In the genomic region with DNA sequence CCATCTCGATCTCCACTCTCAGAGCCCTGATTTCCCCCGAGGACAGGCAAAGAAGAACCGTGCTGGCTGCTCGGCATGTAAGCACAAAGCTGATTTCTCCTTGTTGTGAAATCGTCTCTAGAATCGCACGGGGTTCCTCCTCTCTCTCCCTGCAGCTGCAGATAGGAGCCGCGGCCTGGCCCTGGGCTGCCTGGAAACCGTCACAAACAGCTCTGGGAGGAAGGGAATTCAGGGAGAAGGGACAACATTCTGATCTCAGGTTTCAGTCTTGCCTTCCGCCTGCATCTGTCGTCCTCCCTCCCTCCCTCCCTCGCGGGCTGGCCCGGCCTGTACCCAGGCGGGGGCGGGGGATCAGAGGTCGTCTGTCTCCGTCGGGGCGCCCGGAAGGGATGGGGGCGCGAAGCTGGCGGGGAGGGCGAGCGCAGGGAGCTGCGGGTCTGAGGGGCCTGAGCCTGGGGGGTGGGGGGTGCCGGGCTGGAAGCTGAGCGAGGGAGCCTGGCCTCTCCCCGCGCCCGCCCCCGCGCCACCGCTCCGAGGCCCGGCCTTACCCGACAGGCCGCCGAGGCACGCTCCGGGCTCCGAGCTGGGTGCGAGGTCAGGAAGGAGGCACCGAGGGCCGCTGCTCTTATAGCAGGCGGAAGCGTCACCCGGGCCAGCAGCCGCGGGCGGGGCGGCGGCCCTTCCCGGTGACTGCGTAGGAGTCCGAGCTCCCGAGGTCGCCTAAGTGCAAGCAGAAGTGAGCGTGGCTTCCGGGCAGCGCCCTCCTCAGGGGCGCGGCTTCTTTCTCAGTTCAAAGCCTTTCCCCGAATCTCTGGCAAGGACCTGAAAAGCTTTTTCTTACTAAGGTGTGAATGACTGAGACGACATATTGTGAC, we compare ENCODE assay signal across 1 cellular context.
A peak's percentile ranks its signal among the peaks of the same experiment; 100 is the strongest.
TF ChIP-seq lines count a peak whose summit lies in the region.

A gene (minus strand): TSS at position 600 of the 875 bp plus-strand sequence. CDS start 1,277 bp downstream, outside the sequence.

TF ChIP-seq in HEK293, 187 proteins besides CTCF, POLR2A, EP300 and RAD21 (continued from another document and continues in another):
- TF ChIP-seq, protein P1, sequence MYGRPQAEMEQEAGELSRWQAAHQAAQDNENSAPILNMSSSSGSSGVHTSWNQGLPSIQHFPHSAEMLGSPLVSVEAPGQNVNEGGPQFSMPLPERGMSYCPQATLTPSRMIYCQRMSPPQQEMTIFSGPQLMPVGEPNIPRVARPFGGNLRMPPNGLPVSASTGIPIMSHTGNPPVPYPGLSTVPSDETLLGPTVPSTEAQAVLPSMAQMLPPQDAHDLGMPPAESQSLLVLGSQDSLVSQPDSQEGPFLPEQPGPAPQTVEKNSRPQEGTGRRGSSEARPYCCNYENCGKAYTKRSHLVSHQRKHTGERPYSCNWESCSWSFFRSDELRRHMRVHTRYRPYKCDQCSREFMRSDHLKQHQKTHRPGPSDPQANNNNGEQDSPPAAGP (tag by site-specific recombination; IDR thresholded peaks at IDR 0.05): peak; percentile 65
- TF ChIP-seq ZNF24 (tag by site-specific recombination; IDR thresholded peaks at IDR 0.05) (no peak), SP3 (tag by site-specific recombination; IDR thresholded peaks at IDR 0.05) (peak; percentile 22; the same call in 1 of the 2 replicates), KLF7 (tag by site-specific recombination; IDR thresholded peaks at IDR 0.05; ENCODE audit: borderline replicate concordance) (peak; percentile 80; the same call in 1 of the 2 replicates), EGR2 (tag by site-specific recombination; IDR thresholded peaks at IDR 0.05; ENCODE audit: low read depth) (peak; percentile 68), GLIS2 (tag by site-specific recombination; IDR thresholded peaks at IDR 0.05) (peak; percentile 9; the same call in 1 of the 2 replicates), HOXD13 (CRISPR knock-in tag; IDR thresholded peaks at IDR 0.05; ENCODE audit: borderline replicate concordance) (0 out of 2 replicates have a peak, but pooled peaks have one; percentile 54), KLF8 (tag by site-specific recombination; IDR thresholded peaks at IDR 0.05) (peak; percentile 57; the same call in 1 of the 2 replicates), GLIS1 (tag by site-specific recombination; IDR thresholded peaks at IDR 0.05) (peak; percentile 24; the same call in 1 of the 2 replicates), OSR2 (tag by site-specific recombination; IDR thresholded peaks at IDR 0.05) (peak; percentile 83), MZF1 (tag by site-specific recombination; IDR thresholded peaks at IDR 0.05; ENCODE audit: borderline replicate concordance) (peak; percentile 62), ZNF830 (tag by site-specific recombination; IDR thresholded peaks at IDR 0.05; ENCODE audit: low read depth) (no peak), ZNF266 (tag by site-specific recombination; IDR thresholded peaks at IDR 0.05; ENCODE audit: low read depth) (no peak), ZNF16 (tag by site-specific recombination; IDR thresholded peaks at IDR 0.05; ENCODE audit: low read depth) (no peak), ZBTB17 (tag by site-specific recombination; IDR thresholded peaks at IDR 0.05) (peak; percentile 83), ZNF501 (tag by site-specific recombination; IDR thresholded peaks at IDR 0.05) (no peak), ZNF341 (tag by site-specific recombination; IDR thresholded peaks at IDR 0.05; ENCODE audit: low read depth) (peak; percentile 66; the same call in 1 of the 2 replicates), TCF7L2 (IDR thresholded peaks at IDR 0.05; ENCODE audit: borderline replicate concordance, low read depth, low read length) (peak; percentile 74; the same call in 1 of the 2 replicates), ZNF660 (tag by site-specific recombination; IDR thresholded peaks at IDR 0.05) (no peak), ZNF664 (tag by site-specific recombination; IDR thresholded peaks at IDR 0.05) (0 out of 2 replicates have a peak, but pooled peaks have one; percentile 20), ZNF335 (tag by site-specific recombination; conservative IDR thresholded peaks at IDR 0.05) (peak; percentile 55), ZSCAN30 (tag by site-specific recombination; IDR thresholded peaks at IDR 0.05) (peak; percentile 71), ZNF558 (tag by site-specific recombination; IDR thresholded peaks at IDR 0.05) (no peak), ZNF623 (tag by site-specific recombination; IDR thresholded peaks at IDR 0.05) (no peak), ZNF366 (tag by site-specific recombination; conservative IDR thresholded peaks at IDR 0.05) (peak; percentile 65), KLF16 (tag by site-specific recombination; IDR thresholded peaks at IDR 0.05) (no peak), ZFHX2 (tag by site-specific recombination; conservative IDR thresholded peaks at IDR 0.05) (peak; percentile 81), ZNF133 (tag by site-specific recombination; IDR thresholded peaks at IDR 0.05) (no peak), ZNF600 (tag by site-specific recombination; IDR thresholded peaks at IDR 0.05) (peak; percentile 53; the same call in 1 of the 2 replicates), ZNF777 (tag by site-specific recombination; IDR thresholded peaks at IDR 0.05; ENCODE audit: borderline replicate concordance) (peak; percentile 92; the same call in 1 of the 2 replicates), FEZF1 (tag by site-specific recombination; IDR thresholded peaks at IDR 0.05) (peak; percentile 91), ZNF114 (tag by site-specific recombination; IDR thresholded peaks at IDR 0.05) (no peak), ZNF670 (tag by site-specific recombination; IDR thresholded peaks at IDR 0.05; ENCODE audit: low read depth) (no peak), ZBTB8A (tag by site-specific recombination; IDR thresholded peaks at IDR 0.05) (peak; percentile 26; the same call in 1 of the 2 replicates), ZNF624 (tag by site-specific recombination; IDR thresholded peaks at IDR 0.05) (no peak), ZEB2 (tag by site-specific recombination; IDR thresholded peaks at IDR 0.05) (peak; percentile 24; the same call in 1 of the 2 replicates), HOXC10 (CRISPR knock-in tag; IDR thresholded peaks at IDR 0.05) (peak; percentile 29; the same call in 1 of the 2 replicates), ZXDB (tag by site-specific recombination; IDR thresholded peaks at IDR 0.05) (peak; percentile 85), ZNF214 (tag by site-specific recombination; IDR thresholded peaks at IDR 0.05; ENCODE audit: borderline replicate concordance) (no peak), ZNF610 (tag by site-specific recombination; IDR thresholded peaks at IDR 0.05; ENCODE audit: borderline replicate concordance) (no peak), SP7 (tag by site-specific recombination; IDR thresholded peaks at IDR 0.05) (peak; percentile 65; the same call in 1 of the 2 replicates), KLF10 (tag by site-specific recombination; IDR thresholded peaks at IDR 0.05) (peak; percentile 80), IKZF3 (tag by site-specific recombination; IDR thresholded peaks at IDR 0.05) (peak; percentile 76; the same call in 1 of the 2 replicates), ZNF354C (tag by site-specific recombination; IDR thresholded peaks at IDR 0.05; ENCODE audit: borderline replicate concordance, low read depth) (no peak), YY2 (tag by site-specific recombination; IDR thresholded peaks at IDR 0.05) (no peak)
- TF ChIP-seq, protein P2, sequence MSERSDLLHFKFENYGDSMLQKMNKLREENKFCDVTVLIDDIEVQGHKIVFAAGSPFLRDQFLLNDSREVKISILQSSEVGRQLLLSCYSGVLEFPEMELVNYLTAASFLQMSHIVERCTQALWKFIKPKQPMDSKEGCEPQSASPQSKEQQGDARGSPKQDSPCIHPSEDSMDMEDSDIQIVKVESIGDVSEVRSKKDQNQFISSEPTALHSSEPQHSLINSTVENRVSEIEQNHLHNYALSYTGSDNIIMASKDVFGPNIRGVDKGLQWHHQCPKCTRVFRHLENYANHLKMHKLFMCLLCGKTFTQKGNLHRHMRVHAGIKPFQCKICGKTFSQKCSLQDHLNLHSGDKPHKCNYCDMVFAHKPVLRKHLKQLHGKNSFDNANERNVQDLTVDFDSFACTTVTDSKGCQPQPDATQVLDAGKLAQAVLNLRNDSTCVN (tag by site-specific recombination; optimal IDR thresholded peaks at IDR 0.05): peak; percentile 80
- TF ChIP-seq, protein P3, sequence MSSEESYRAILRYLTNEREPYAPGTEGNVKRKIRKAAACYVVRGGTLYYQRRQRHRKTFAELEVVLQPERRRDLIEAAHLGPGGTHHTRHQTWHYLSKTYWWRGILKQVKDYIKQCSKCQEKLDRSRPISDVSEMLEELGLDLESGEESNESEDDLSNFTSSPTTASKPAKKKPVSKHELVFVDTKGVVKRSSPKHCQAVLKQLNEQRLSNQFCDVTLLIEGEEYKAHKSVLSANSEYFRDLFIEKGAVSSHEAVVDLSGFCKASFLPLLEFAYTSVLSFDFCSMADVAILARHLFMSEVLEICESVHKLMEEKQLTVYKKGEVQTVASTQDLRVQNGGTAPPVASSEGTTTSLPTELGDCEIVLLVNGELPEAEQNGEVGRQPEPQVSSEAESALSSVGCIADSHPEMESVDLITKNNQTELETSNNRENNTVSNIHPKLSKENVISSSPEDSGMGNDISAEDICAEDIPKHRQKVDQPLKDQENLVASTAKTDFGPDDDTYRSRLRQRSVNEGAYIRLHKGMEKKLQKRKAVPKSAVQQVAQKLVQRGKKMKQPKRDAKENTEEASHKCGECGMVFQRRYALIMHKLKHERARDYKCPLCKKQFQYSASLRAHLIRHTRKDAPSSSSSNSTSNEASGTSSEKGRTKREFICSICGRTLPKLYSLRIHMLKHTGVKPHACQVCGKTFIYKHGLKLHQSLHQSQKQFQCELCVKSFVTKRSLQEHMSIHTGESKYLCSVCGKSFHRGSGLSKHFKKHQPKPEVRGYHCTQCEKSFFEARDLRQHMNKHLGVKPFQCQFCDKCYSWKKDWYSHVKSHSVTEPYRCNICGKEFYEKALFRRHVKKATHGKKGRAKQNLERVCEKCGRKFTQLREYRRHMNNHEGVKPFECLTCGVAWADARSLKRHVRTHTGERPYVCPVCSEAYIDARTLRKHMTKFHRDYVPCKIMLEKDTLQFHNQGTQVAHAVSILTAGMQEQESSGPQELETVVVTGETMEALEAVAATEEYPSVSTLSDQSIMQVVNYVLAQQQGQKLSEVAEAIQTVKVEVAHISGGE (tag by site-specific recombination; conservative IDR thresholded peaks at IDR 0.05; ENCODE audit: low read depth): 0 out of 2 replicates have a peak, but pooled peaks have one; percentile 6
- TF ChIP-seq, protein P4, sequence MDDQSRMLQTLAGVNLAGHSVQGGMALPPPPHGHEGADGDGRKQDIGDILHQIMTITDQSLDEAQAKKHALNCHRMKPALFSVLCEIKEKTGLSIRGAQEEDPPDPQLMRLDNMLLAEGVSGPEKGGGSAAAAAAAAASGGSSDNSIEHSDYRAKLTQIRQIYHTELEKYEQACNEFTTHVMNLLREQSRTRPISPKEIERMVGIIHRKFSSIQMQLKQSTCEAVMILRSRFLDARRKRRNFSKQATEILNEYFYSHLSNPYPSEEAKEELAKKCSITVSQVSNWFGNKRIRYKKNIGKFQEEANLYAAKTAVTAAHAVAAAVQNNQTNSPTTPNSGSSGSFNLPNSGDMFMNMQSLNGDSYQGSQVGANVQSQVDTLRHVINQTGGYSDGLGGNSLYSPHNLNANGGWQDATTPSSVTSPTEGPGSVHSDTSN (CRISPR knock-in tag; IDR thresholded peaks at IDR 0.05): peak; percentile 60; the same call in 1 of the 2 replicates
- TF ChIP-seq, protein P5, sequence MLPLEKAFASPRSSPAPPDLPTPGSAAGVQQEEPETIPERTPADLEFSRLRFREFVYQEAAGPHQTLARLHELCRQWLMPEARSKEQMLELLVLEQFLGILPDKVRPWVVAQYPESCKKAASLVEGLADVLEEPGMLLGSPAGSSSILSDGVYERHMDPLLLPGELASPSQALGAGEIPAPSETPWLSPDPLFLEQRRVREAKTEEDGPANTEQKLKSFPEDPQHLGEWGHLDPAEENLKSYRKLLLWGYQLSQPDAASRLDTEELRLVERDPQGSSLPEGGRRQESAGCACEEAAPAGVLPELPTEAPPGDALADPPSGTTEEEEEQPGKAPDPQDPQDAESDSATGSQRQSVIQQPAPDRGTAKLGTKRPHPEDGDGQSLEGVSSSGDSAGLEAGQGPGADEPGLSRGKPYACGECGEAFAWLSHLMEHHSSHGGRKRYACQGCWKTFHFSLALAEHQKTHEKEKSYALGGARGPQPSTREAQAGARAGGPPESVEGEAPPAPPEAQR (tag by site-specific recombination; IDR thresholded peaks at IDR 0.05): no peak
- TF ChIP-seq, protein P6, sequence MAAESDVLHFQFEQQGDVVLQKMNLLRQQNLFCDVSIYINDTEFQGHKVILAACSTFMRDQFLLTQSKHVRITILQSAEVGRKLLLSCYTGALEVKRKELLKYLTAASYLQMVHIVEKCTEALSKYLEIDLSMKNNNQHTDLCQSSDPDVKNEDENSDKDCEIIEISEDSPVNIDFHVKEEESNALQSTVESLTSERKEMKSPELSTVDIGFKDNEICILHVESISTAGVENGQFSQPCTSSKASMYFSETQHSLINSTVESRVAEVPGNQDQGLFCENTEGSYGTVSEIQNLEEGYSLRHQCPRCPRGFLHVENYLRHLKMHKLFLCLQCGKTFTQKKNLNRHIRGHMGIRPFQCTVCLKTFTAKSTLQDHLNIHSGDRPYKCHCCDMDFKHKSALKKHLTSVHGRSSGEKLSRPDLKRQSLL (tag by site-specific recombination; IDR thresholded peaks at IDR 0.05): peak; percentile 69
- TF ChIP-seq, protein P7, sequence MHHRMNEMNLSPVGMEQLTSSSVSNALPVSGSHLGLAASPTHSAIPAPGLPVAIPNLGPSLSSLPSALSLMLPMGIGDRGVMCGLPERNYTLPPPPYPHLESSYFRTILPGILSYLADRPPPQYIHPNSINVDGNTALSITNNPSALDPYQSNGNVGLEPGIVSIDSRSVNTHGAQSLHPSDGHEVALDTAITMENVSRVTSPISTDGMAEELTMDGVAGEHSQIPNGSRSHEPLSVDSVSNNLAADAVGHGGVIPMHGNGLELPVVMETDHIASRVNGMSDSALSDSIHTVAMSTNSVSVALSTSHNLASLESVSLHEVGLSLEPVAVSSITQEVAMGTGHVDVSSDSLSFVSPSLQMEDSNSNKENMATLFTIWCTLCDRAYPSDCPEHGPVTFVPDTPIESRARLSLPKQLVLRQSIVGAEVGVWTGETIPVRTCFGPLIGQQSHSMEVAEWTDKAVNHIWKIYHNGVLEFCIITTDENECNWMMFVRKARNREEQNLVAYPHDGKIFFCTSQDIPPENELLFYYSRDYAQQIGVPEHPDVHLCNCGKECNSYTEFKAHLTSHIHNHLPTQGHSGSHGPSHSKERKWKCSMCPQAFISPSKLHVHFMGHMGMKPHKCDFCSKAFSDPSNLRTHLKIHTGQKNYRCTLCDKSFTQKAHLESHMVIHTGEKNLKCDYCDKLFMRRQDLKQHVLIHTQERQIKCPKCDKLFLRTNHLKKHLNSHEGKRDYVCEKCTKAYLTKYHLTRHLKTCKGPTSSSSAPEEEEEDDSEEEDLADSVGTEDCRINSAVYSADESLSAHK (tag by site-specific recombination; IDR thresholded peaks at IDR 0.05): peak; percentile 100
- TF ChIP-seq, protein P8, sequence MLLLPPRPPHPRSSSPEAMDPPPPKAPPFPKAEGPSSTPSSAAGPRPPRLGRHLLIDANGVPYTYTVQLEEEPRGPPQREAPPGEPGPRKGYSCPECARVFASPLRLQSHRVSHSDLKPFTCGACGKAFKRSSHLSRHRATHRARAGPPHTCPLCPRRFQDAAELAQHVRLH (tag by site-specific recombination; IDR thresholded peaks at IDR 0.05): no peak
